Comparison of ENCODE assay signal across 9 cellular contexts in the genomic region with DNA sequence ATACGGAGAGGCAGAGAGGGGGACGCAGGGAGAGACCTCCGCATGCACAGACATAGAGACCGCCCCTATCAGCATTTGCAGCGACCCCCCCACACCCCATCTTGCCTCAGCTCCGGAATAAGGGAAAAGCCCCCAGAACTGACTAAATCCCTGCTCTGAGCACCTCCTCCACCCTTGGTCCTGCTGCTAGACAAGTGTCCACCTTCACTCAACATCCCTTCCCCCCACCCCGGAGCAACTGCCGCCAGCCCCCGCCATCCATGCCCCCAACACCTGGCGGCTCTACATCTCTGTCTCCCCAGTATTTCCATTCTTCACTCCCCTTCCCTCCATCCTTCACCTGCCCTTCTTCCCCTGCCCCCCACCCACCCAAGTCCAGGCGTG. TPM values are rescaled to one million over a fixed set of nuclear protein-coding genes. Genes with fewer than 3 reads are reported as not detected.
DNase-seq lines count a peak whose midpoint lies in the region; TF ChIP-seq lines count a peak whose summit lies in the region.
"Had no signal": no experiment of that assay in that cellular context is flagged by ENCODE, and none has a peak within 500 bp of the region (broad histone marks: within the 10 kb centered on the region; RNA-seq: fewer than 3 reads in every experiment).

No MANE protein-coding gene starts in this region.

- no peak for TF ChIP-seq POLR2A in transverse colon (IDR thresholded peaks at IDR 0.05)

- H3K4ac ChIP-seq in mesenchymal stem cell (ENCODE audit: low read depth in 1 of 2, low read length in 2 of 2) = peak overlapping the region in 1 of 2 experiments; percentile 79

- WGBS in mesenchymal stem cell = 9% methylated on average over 10 of the region's 11 CpGs
- 37% methylated on average over 11 of the region's 11 CpGs; no CpG with 5 or more reads in 1 of the 2 donors for WGBS in transverse colon (ENCODE audit: low coverage in 1 of 2), 2 donors

- H3K36me3 ChIP-seq in mesenchymal stem cell (ENCODE audit: control insufficient read depth in 1 of 2, insufficient read depth in 2 of 2, low read depth in 1 of 2, low read length in 2 of 2) = peaks cover 6 to 12% of the 10 kb centered on the region in 2 experiments
- H3K36me3 ChIP-seq in transverse colon = no peaks in the 10 kb centered on the region

- peaks cover 17% of the 10 kb centered on the region for H3K36me3 Mint-ChIP-seq in activated naive CD4-positive, alpha-beta T cell treated with anti-CD3 and anti-CD28 coated beads, Interleukin-2, amount 10 ng/mL, durations not matched to agents 7 days and 5 days

- H2BK12ac ChIP-seq in mesenchymal stem cell (ENCODE audit: low read length in 2 of 2) = no peak overlapping the region

- no peaks in the 10 kb centered on the region for H3K9me3 Mint-ChIP-seq in activated naive CD4-positive, alpha-beta T cell treated with anti-CD3 and anti-CD28 coated beads, Interleukin-2, amount 10 ng/mL, durations not matched to agents 7 days and 5 days

- H3K9me3 ChIP-seq in mesenchymal stem cell (ENCODE audit: control insufficient read depth, low read length) (no peaks in the 10 kb centered on the region), transverse colon (no peaks in the 10 kb centered on the region)

- peak overlapping the region in 1 of 2 experiments; percentile 14 for H3K18ac ChIP-seq in mesenchymal stem cell (ENCODE audit: low read depth in 1 of 2, low read length in 2 of 2)

- peaks cover 56% of the 10 kb centered on the region for H3K4me1 Mint-ChIP-seq in activated naive CD4-positive, alpha-beta T cell treated with anti-CD3 and anti-CD28 coated beads, Interleukin-2, amount 10 ng/mL, durations not matched to agents 7 days and 5 days

- peak overlapping the region; percentile 22 for H4K91ac ChIP-seq in mesenchymal stem cell (ENCODE audit: low read length)

- H3K27ac ChIP-seq in mesenchymal stem cell (ENCODE audit: low read length, poor library complexity, severe bottlenecking) (no peak overlapping the region), transverse colon (no peak overlapping the region)

- no peak overlapping the region for H2AK5ac ChIP-seq in mesenchymal stem cell (ENCODE audit: low read length, severe bottlenecking)

- H3K27me3 Mint-ChIP-seq in activated naive CD4-positive, alpha-beta T cell treated with anti-CD3 and anti-CD28 coated beads, Interleukin-2, amount 10 ng/mL, durations not matched to agents 7 days and 5 days = peaks cover 12% of the 10 kb centered on the region

- in situ Hi-C loops in astrocyte of the cerebellum (cut with HindIII; ENCODE audit: low sequenced_read_pairs) = no loop called here
- in situ Hi-C loops in transverse colon (cut with MboI; ENCODE audit: low pct_ligation_motif_present in 1 of 4, low pct_unique_long_range_greater_than_20kb in 1 of 4, low sequenced_read_pairs in 3 of 4) = no loop called here

- H3K4me3 Mint-ChIP-seq in activated naive CD4-positive, alpha-beta T cell treated with anti-CD3 and anti-CD28 coated beads, Interleukin-2, amount 10 ng/mL, durations not matched to agents 7 days and 5 days = peak overlapping the region; percentile 91

- intact Hi-C loops in transverse colon (cut with DNase I; ENCODE audit: low total_unique reads) = no loop called here

- no peak overlapping the region for H2BK120ac ChIP-seq in mesenchymal stem cell (ENCODE audit: low read depth, low read length)

- peaks cover 12% of the 10 kb centered on the region for H3K79me1 ChIP-seq in mesenchymal stem cell (replicated peaks; ENCODE audit: low read length, poor library complexity, severe bottlenecking)

- no peaks in the 10 kb centered on the region for H3K27me3 ChIP-seq in mesenchymal stem cell (ENCODE audit: control insufficient read depth in 1 of 2, insufficient read depth in 1 of 2, low read length in 2 of 2)
- H3K27me3 ChIP-seq in transverse colon = peaks cover 7% of the 10 kb centered on the region

- H3K4me1 ChIP-seq in mesenchymal stem cell (ENCODE audit: control insufficient read depth, insufficient read depth, low read depth, low read length) (peaks cover 18% of the 10 kb centered on the region), transverse colon (peaks cover 3 to 17% (median 5%) of the 10 kb centered on the region in 4 donors)

- H3K23ac ChIP-seq in mesenchymal stem cell (ENCODE audit: low read length in 2 of 2) = peak overlapping the region; percentile 7 to 60

- H3K9ac ChIP-seq in mesenchymal stem cell (ENCODE audit: low read length) = peak overlapping the region; percentile 84

- no peak overlapping the region for H2BK15ac ChIP-seq in mesenchymal stem cell (ENCODE audit: low read depth, poor library complexity, severe bottlenecking)

- no peak overlapping the region for H3K27ac Mint-ChIP-seq in activated naive CD4-positive, alpha-beta T cell treated with anti-CD3 and anti-CD28 coated beads, Interleukin-2, amount 10 ng/mL, durations not matched to agents 7 days and 5 days

- peak overlapping the region in 1 of 2 experiments; percentile 92 for H3K14ac ChIP-seq in mesenchymal stem cell (ENCODE audit: low read length in 2 of 2)

- TF ChIP-seq EP300 in transverse colon (IDR thresholded peaks at IDR 0.05; ENCODE audit: low read depth) = no peak

- no peak overlapping the region for H2AFZ ChIP-seq in mesenchymal stem cell (ENCODE audit: low read depth, low read length)

- no peak for DNase-seq in activated naive CD4-positive, alpha-beta T cell treated with anti-CD3 and anti-CD28 coated beads, Interleukin-2, amount 10 ng/mL, durations not matched to agents 7 days and 5 days
- DNase-seq in activated naive CD4-positive, alpha-beta T cell (lab: John Stamatoyannopoulos, UW) = no peak
- no peak for DNase-seq in astrocyte of the cerebellum (ENCODE audit: low read depth)
- DNase-seq in mesenchymal stem cell = no peak
- DNase-seq in transverse colon = no peak
- DNase-seq in NCI-H1048 (lab: John Stamatoyannopoulos, UW) = no peak
- no peak for DNase-seq in SKM-1 (lab: John Stamatoyannopoulos, UW; ENCODE audit: unreplicated experiment)
- no peak for DNase-seq in superior temporal gyrus (ENCODE audit: extremely low spot score)
- DNase-seq: activated CD4-positive, CD25-positive, alpha-beta regulatory T cell treated with anti-CD3 and anti-CD28 coated beads, Interleukin-2, amount 50 U/mL, for 72 hours had no signal

- H3K4me3 ChIP-seq in astrocyte of the cerebellum (ENCODE audit: low read depth, low read length) = peak overlapping the region; percentile 52
- H3K4me3 ChIP-seq in mesenchymal stem cell (ENCODE audit: insufficient read depth in 1 of 2, low read depth in 1 of 2, low read length in 2 of 2) = peak overlapping the region; percentile 72 to 85
- peak overlapping the region; percentile 27 to 63 (median 46) for H3K4me3 ChIP-seq in transverse colon

- H3K4me2 ChIP-seq in mesenchymal stem cell (ENCODE audit: low read length, poor library complexity, severe bottlenecking) = peak overlapping the region; percentile 96

- no peak for TF ChIP-seq CTCF in astrocyte of the cerebellum (IDR thresholded peaks at IDR 0.05; ENCODE audit: low read depth, low read length, missing control alignments)
- no peak for TF ChIP-seq CTCF in transverse colon (IDR thresholded peaks at IDR 0.05)

- CTCF ChIA-PET in activated naive CD4-positive, alpha-beta T cell treated with anti-CD3 and anti-CD28 coated beads, Interleukin-2, amount 10 ng/mL, durations not matched to agents 7 days and 5 days (lab: Charles Lee) = interaction anchor here (0.9 kb wide), 1 partner anchor 28 kb away, joined by 3 read pairs; no protein-coding TSS in a partner anchor

- H4K8ac ChIP-seq in mesenchymal stem cell (ENCODE audit: low read length) = no peak overlapping the region

- no peak overlapping the region for H2BK5ac ChIP-seq in mesenchymal stem cell (ENCODE audit: low read depth, low read length, poor library complexity, severe bottlenecking)

RNA-seq across cellular contexts. Expression of gene SV2A, which starts 0.7 kb away (rescaled TPM):
- 44.6 TPM for polyA plus RNA-seq in mesenchymal stem cell (2013, experiment 1 of 2)
- polyA plus RNA-seq in mesenchymal stem cell (2013, experiment 2 of 2) = 44.3 TPM
- 1 to 10 TPM in 3 of 4 donors, under 1 TPM in 1; 0.40 to 2.5 (median 1.5) TPM for total RNA-seq in transverse colon

RNA-seq across cellular contexts. Expression of gene SF3B4, which starts 10.7 kb away (rescaled TPM):
- polyA plus RNA-seq in mesenchymal stem cell (2013, experiment 1 of 2) = 76.7 TPM
- polyA plus RNA-seq in mesenchymal stem cell (2013, experiment 2 of 2) = 78.0 TPM
- total RNA-seq in transverse colon = 10 to 100 TPM; 32.4 to 78.6 (median 46.2) TPM

RNA-seq across cellular contexts. Expression of gene BOLA1, which starts 17.6 kb away (rescaled TPM):
- polyA plus RNA-seq in mesenchymal stem cell (2013, experiment 1 of 2) = 5.0 TPM
- 4.4 TPM for polyA plus RNA-seq in mesenchymal stem cell (2013, experiment 2 of 2)
- 10 to 100 TPM in 3 of 4 donors, 1 to 10 TPM in 1; 7.4 to 61.0 (median 31.5) TPM for total RNA-seq in transverse colon

RNA-seq across cellular contexts. Expression of gene MTMR11, which starts 19.8 kb away (rescaled TPM):
- polyA plus RNA-seq in mesenchymal stem cell (2013, experiment 1 of 2) = 5.1 TPM
- polyA plus RNA-seq in mesenchymal stem cell (2013, experiment 2 of 2) = 5.3 TPM
- total RNA-seq in transverse colon = 100 to 1,000 TPM; 284 to 483 (median 296) TPM
